Comparison of ENCODE assay signal across 1 cellular context in genomic region chr10:22228167-22228938, GRCh38.
TF ChIP-seq lines count a peak whose summit lies in the region.

No MANE protein-coding gene starts in this region.

TF ChIP-seq in SK-N-SH, 30 proteins besides CTCF, POLR2A, EP300 and RAD21 (continued from another document):
- TF ChIP-seq, protein P1, sequence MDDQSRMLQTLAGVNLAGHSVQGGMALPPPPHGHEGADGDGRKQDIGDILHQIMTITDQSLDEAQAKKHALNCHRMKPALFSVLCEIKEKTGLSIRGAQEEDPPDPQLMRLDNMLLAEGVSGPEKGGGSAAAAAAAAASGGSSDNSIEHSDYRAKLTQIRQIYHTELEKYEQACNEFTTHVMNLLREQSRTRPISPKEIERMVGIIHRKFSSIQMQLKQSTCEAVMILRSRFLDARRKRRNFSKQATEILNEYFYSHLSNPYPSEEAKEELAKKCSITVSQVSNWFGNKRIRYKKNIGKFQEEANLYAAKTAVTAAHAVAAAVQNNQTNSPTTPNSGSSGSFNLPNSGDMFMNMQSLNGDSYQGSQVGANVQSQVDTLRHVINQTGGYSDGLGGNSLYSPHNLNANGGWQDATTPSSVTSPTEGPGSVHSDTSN (IDR thresholded peaks at IDR 0.05): no peak
- TF ChIP-seq MEF2A (IDR thresholded peaks at IDR 0.05; ENCODE audit: borderline replicate concordance, low read depth) (no peak), USF2 (IDR thresholded peaks at IDR 0.05; ENCODE audit: borderline replicate concordance, low read depth, low read length) (no peak), EZH2phosphoT487 (IDR thresholded peaks at IDR 0.05; ENCODE audit: borderline replicate concordance, low read depth) (no peak), SMC3 (IDR thresholded peaks at IDR 0.05; ENCODE audit: low read depth, low read length) (no peak), RCOR1 (IDR thresholded peaks at IDR 0.05; ENCODE audit: low read length) (no peak), IRF3 (IDR thresholded peaks at IDR 0.05; ENCODE audit: low read depth, low read length) (no peak), GABPA (IDR thresholded peaks at IDR 0.05; ENCODE audit: low read depth) (no peak), TCF12 (IDR thresholded peaks at IDR 0.05) (no peak), MXI1 (IDR thresholded peaks at IDR 0.05; ENCODE audit: low read depth, low read length) (no peak)
